ENCODE assay signal across 8 cellular contexts in the genomic region with DNA sequence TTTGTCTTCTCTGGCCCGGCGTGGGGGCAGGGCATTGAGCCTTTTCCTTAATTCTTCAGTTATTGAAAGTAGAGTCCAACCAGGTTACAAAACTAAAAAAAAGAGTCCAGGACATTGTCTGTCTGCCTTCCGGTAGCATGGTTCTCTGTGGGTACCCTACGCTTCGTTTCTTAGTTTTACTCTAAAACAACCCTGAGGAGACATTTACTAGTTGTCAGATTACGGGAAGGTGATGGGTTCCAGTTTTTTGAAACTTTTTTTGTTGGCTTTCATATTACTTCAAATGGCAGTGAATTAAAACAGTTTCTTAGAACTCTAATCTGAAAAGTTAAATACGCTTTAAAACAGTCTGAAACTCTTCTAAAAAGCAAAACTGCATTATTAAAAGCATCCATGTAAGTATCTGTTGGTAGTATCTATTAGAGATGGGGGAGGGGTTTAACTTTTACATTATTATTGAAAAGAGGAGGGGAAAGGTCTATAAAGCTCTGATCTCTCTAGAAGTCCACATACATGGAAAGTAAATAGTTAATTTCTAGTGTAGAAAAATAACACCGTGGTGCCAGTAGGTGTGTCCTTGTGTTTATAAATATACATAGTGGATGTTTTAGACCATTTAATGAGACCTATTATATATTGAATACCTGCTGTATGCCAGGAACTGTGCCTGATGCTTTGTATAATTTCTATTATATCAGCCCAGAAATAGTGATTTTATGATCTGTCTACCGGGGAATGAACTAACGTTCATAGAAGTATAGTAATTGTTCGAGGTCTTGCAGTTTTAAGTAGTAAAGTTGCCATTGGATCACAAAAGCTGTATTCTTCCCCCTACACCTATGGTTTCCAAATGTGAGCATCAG. TPM values are rescaled to one million over a fixed set of nuclear protein-coding genes. Genes with fewer than 3 reads are reported as not detected.
DNase-seq lines count a peak whose midpoint lies in the region; ATAC-seq, FAIRE-seq and TF ChIP-seq lines count a peak whose summit lies in the region.

No MANE protein-coding gene starts in this region.

- H3K4me1 ChIP-seq in HEK293 (ENCODE audit: control insufficient read depth, insufficient read depth, low read length) = peaks cover 10% of the 10 kb centered on the region; the same call in 1 of the 2 replicates
- H3K4me1 ChIP-seq in gastroesophageal sphincter = peaks cover 0 to 62% (median 34%) of the 10 kb centered on the region in 3 donors

- no peak for DNase-seq in AG10803 (ENCODE audit: low read depth)
- DNase-seq in WERI-Rb-1 = no peak
- peak; percentile 61 for DNase-seq in putamen (ENCODE audit: low spot score)
- DNase-seq in frontal cortex (ENCODE audit: low spot score in 2 of 2) = no peak

- peak overlapping the region; percentile 78 for H3K4me3 ChIP-seq in AG10803 (ENCODE audit: low read length)
- peak overlapping the region; percentile 98 for H3K4me3 ChIP-seq in HEK293 (ENCODE audit: low read depth, low read length)
- peak overlapping the region; percentile 97 for H3K4me3 ChIP-seq in WERI-Rb-1 (ENCODE audit: low read depth, low read length)
- peak overlapping the region; percentile 63 to 79 for H3K4me3 ChIP-seq in gastroesophageal sphincter

- no peak for TF ChIP-seq CTCF in AG10803 (conservative IDR thresholded peaks at IDR 0.05; ENCODE audit: low read length)
- TF ChIP-seq CTCF in HEK293 (tag by site-specific recombination; IDR thresholded peaks at IDR 0.05) = no peak
- no peak for TF ChIP-seq CTCF in WERI-Rb-1 (IDR thresholded peaks at IDR 0.05; ENCODE audit: low read depth, low read length)
- TF ChIP-seq CTCF in gastroesophageal sphincter (IDR thresholded peaks at IDR 0.05) = no peak

- no peak for TF ChIP-seq POLR2A in gastroesophageal sphincter (IDR thresholded peaks at IDR 0.05)

- ATAC-seq in gastroesophageal sphincter (no peak), GM18498 (IDR thresholded peaks at IDR 0.05; ENCODE audit: unreplicated experiment) (no peak), HG03342 (IDR thresholded peaks at IDR 0.05; ENCODE audit: unreplicated experiment) (no peak)

- no peak for FAIRE-seq in frontal cortex (lab: Jason Lieb, UNC)

- TF ChIP-seq EP300 in gastroesophageal sphincter (IDR thresholded peaks at IDR 0.05) = no peak

- 0% methylated on average over 11 of the region's 11 CpGs for WGBS in gastroesophageal sphincter (ENCODE audit: low coverage in 1 of 2), 2 donors

- POLR2A ChIA-PET in HEK293 (lab: Yijun Ruan, JAX) = interaction anchor here (0.6 to 16.3 kb wide), 5 partner anchors 25 to 100 kb away, joined by 3 to 316 read pairs (median 5); a partner anchor contains a TSS

- H3K36me3 ChIP-seq in HEK293 (ENCODE audit: control insufficient read depth in 2 of 2, insufficient read depth in 1 of 2, low read length in 2 of 2) = no peaks in the 10 kb centered on the region
- peaks cover 7% of the 10 kb centered on the region for H3K36me3 ChIP-seq in WERI-Rb-1
- no peaks in the 10 kb centered on the region for H3K36me3 ChIP-seq in gastroesophageal sphincter

- H3K27me3 ChIP-seq in WERI-Rb-1 (ENCODE audit: insufficient read depth, low read depth, severe bottlenecking) (no peaks in the 10 kb centered on the region), gastroesophageal sphincter (no peaks in the 10 kb centered on the region)

- H3K27ac ChIP-seq in HEK293 (ENCODE audit: extremely low read depth, low read depth, low read length) (peak overlapping the region; percentile 100), WERI-Rb-1 (peak overlapping the region; percentile 99), gastroesophageal sphincter (peak overlapping the region; percentile 93 to 100 (median 98))

- CTCF ChIA-PET in HEK293 (lab: Yijun Ruan, JAX) = interaction anchor here (0.6 to 2.8 kb wide), 5 partner anchors 32 to 122 kb away, joined by 3 to 9 read pairs (median 3); no protein-coding TSS in a partner anchor

- no peaks in the 10 kb centered on the region for H3K9me3 ChIP-seq in HEK293 (ENCODE audit: control insufficient read depth, insufficient read depth, low read depth, low read length)
- H3K9me3 ChIP-seq in WERI-Rb-1 (ENCODE audit: severe bottlenecking) = no peaks in the 10 kb centered on the region
- no peaks in the 10 kb centered on the region for H3K9me3 ChIP-seq in gastroesophageal sphincter

TF ChIP-seq in HEK293, 187 proteins besides CTCF, POLR2A, EP300 and RAD21:
- TF ChIP-seq ZNF121 (tag by site-specific recombination; IDR thresholded peaks at IDR 0.05) (no peak), ZFHX2 (tag by site-specific recombination; conservative IDR thresholded peaks at IDR 0.05) (no peak), GLI2 (tag by site-specific recombination; IDR thresholded peaks at IDR 0.05; ENCODE audit: borderline replicate concordance, low read depth) (no peak), ZNF311 (tag by site-specific recombination; IDR thresholded peaks at IDR 0.05; ENCODE audit: borderline replicate concordance) (no peak), ZNF571 (tag by site-specific recombination; IDR thresholded peaks at IDR 0.05) (no peak)
- TF ChIP-seq, protein P1, sequence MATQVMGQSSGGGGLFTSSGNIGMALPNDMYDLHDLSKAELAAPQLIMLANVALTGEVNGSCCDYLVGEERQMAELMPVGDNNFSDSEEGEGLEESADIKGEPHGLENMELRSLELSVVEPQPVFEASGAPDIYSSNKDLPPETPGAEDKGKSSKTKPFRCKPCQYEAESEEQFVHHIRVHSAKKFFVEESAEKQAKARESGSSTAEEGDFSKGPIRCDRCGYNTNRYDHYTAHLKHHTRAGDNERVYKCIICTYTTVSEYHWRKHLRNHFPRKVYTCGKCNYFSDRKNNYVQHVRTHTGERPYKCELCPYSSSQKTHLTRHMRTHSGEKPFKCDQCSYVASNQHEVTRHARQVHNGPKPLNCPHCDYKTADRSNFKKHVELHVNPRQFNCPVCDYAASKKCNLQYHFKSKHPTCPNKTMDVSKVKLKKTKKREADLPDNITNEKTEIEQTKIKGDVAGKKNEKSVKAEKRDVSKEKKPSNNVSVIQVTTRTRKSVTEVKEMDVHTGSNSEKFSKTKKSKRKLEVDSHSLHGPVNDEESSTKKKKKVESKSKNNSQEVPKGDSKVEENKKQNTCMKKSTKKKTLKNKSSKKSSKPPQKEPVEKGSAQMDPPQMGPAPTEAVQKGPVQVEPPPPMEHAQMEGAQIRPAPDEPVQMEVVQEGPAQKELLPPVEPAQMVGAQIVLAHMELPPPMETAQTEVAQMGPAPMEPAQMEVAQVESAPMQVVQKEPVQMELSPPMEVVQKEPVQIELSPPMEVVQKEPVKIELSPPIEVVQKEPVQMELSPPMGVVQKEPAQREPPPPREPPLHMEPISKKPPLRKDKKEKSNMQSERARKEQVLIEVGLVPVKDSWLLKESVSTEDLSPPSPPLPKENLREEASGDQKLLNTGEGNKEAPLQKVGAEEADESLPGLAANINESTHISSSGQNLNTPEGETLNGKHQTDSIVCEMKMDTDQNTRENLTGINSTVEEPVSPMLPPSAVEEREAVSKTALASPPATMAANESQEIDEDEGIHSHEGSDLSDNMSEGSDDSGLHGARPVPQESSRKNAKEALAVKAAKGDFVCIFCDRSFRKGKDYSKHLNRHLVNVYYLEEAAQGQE (tag by site-specific recombination; IDR thresholded peaks at IDR 0.05) = no peak

RNA-seq across cellular contexts. Expression of a gene that starts 2.3 kb away (rescaled TPM):
- total RNA-seq in gastroesophageal sphincter (10 to 100 TPM; 13.9 to 28.5 (median 23.2) TPM), frontal cortex (23.2 TPM)

RNA-seq across cellular contexts. Expression of a gene that starts 38.2 kb away (rescaled TPM):
- total RNA-seq in gastroesophageal sphincter (10 to 100 TPM; 32.0 to 44.2 (median 37.4) TPM), frontal cortex (79.1 TPM)
